ENCODE assay signal across 25 cellular contexts in genomic region chr13:69595181-69595580, GRCh38.
"Had no signal": no experiment of that assay in that cellular context is flagged by ENCODE, and none has a peak within 500 bp of the region (broad histone marks: within the 10 kb centered on the region; RNA-seq: fewer than 3 reads in every experiment).

No MANE protein-coding gene starts in this region.

- H3K4me3 ChIP-seq: cardiac muscle cell, colonic mucosa, gastroesophageal sphincter, left ventricle myocardium inferior, spleen, suprapubic skin, tibial artery, upper lobe of right lung had no signal

- DNase-seq: activated B cell treated with CpG ODN at 0.5 μM for 24 hours; activated CD4-positive, alpha-beta T cell treated with anti-CD3 and anti-CD28 coated beads, Interleukin-2, amount 50 U/mL, for 1 hour; activated naive CD4-positive, alpha-beta T cell; activated T-cell treated with anti-CD3 and anti-CD28 coated beads for 4 hours; activated T-cell treated with anti-CD3 and anti-CD28 coated beads, Interleukin-2, amount 50 U/mL, for 72 hours; aorta; cerebellar nuclear complex; colonic mucosa; effector CD8-positive, alpha-beta T cell; head of caudate nucleus; hippocampal formation; left ventricle myocardium inferior; naive B cell; nucleus accumbens; right cardiac atrium; spleen; stimulated activated naive CD4-positive, alpha-beta T cell; T-cell; tibial artery; upper lobe of right lung had no signal

- H3K27me3 ChIP-seq: cardiac muscle cell, colonic mucosa, gastroesophageal sphincter, spleen, suprapubic skin, tibial artery, upper lobe of right lung had no signal

- H3K9me3 ChIP-seq: colonic mucosa, gastroesophageal sphincter, left ventricle myocardium inferior, spleen, tibial artery, upper lobe of right lung had no signal

- H3K4me1 ChIP-seq: colonic mucosa, gastroesophageal sphincter, left ventricle myocardium inferior, spleen, suprapubic skin, tibial artery, upper lobe of right lung had no signal

- ATAC-seq: activated naive CD4-positive, alpha-beta T cell treated with anti-CD3 and anti-CD28 coated beads, Interleukin-2, amount 50 U/mL, for 72 hours; activated T-cell treated with anti-CD3 and anti-CD28 coated beads, Interleukin-2, amount 50 U/mL, for 72 hours; gastroesophageal sphincter; right cardiac atrium; T-cell; upper lobe of right lung had no signal

- H3K27ac ChIP-seq: cardiac muscle cell, colonic mucosa, gastroesophageal sphincter, left ventricle myocardium inferior, spleen, suprapubic skin, tibial artery, upper lobe of right lung had no signal

- H3K36me3 ChIP-seq: cardiac muscle cell, colonic mucosa, gastroesophageal sphincter, left ventricle myocardium inferior, spleen, suprapubic skin, tibial artery, upper lobe of right lung had no signal

- FAIRE-seq: keratinocyte had no signal
